In genomic region chr20:36135159-36135558, GRCh38 we compare ENCODE assay signal across 23 cellular contexts. TPM values are rescaled to one million over a fixed set of nuclear protein-coding genes. Genes with fewer than 3 reads are reported as not detected.
A peak's percentile ranks its signal among the peaks of the same experiment; 100 is the strongest.
DNase-seq lines count a peak whose midpoint lies in the region; ATAC-seq, FAIRE-seq and TF ChIP-seq lines count a peak whose summit lies in the region.
"Had no signal": no experiment of that assay in that cellular context is flagged by ENCODE, and none has a peak within 500 bp of the region (broad histone marks: within the 10 kb centered on the region; RNA-seq: fewer than 3 reads in every experiment).

No MANE protein-coding gene starts in this region.

- FAIRE-seq in K562 (lab: Jason Lieb, UNC) = no peak
- FAIRE-seq: A204.1, D721Med, G401.6, GM12891 had no signal

- no peaks in the 10 kb centered on the region for H3K9me1 ChIP-seq in K562 (ENCODE audit: control insufficient read depth, insufficient read depth, low read length)

- no peaks in the 10 kb centered on the region for H3K9me3 Mint-ChIP-seq in GM23338
- H3K9me3 Mint-ChIP-seq: CD4-positive, alpha-beta T cell; CD8-positive, alpha-beta T cell had no signal

- H3K27ac Mint-ChIP-seq in GM23338 = no peak overlapping the region
- H3K27ac Mint-ChIP-seq: CD4-positive, alpha-beta T cell; CD8-positive, alpha-beta T cell had no signal

- H3K79me2 ChIP-seq in GM23338 (replicated peaks; ENCODE audit: insufficient read depth) (no peaks in the 10 kb centered on the region), OCI-LY7 (ENCODE audit: insufficient read depth, low read depth, low read length) (no peaks in the 10 kb centered on the region), K562 (ENCODE audit: control insufficient read depth, insufficient read depth, low read length) (no peaks in the 10 kb centered on the region)

- no peak for ATAC-seq in GM23338
- no peak for ATAC-seq in K562
- ATAC-seq in HG03342 (IDR thresholded peaks at IDR 0.05; ENCODE audit: unreplicated experiment) = no peak
- no peak for ATAC-seq in GM18868 (IDR thresholded peaks at IDR 0.05; ENCODE audit: unreplicated experiment)
- ATAC-seq in HG03520 (IDR thresholded peaks at IDR 0.05; ENCODE audit: unreplicated experiment) = no peak
- ATAC-seq: CD8-positive, alpha-beta T cell had no signal

- no peak for TF ChIP-seq POLR2A in K562 (conservative IDR thresholded peaks at IDR 0.05)

- no peaks in the 10 kb centered on the region for H3K9me2 ChIP-seq in GM23338 (ENCODE audit: insufficient read depth)
- no peaks in the 10 kb centered on the region for H3K9me2 ChIP-seq in OCI-LY7 (ENCODE audit: insufficient read depth, low read length)

- H2AFZ ChIP-seq in GM23338 = 0 out of 2 replicates have a peak overlapping the region, but pooled peaks have one; percentile 14
- peak overlapping the region; percentile 64 for H2AFZ ChIP-seq in OCI-LY7 (ENCODE audit: low read length)
- no peak overlapping the region for H2AFZ ChIP-seq in K562 (ENCODE audit: low read depth, low read length)

- peaks cover 4% of the 10 kb centered on the region; the same call in 2 of the 3 replicates for H3K4me1 Mint-ChIP-seq in GM23338

- DNase-seq in GM23338 (ENCODE audit: low spot score) (no peak), OCI-LY7 (ENCODE audit: low spot score) (no peak), K562 (ENCODE audit: extremely low read depth in 1 of 4, low spot score in 3 of 4) (no peak), NCI-H345 treated with DMSO at 0.1 percent for 48 hours (lab: John Stamatoyannopoulos, UW; ENCODE audit: unreplicated experiment) (no peak)
- DNase-seq: 8988T; ACHN; BE2C; Caco-2; Calu3; CD4-positive, alpha-beta T cell; CD8-positive, alpha-beta T cell; DMS79 treated with DMSO at 0.1 percent for 48 hours; GF-D8 had no signal

- no peaks in the 10 kb centered on the region for H3K36me3 ChIP-seq in BLaER1
- no peaks in the 10 kb centered on the region for H3K36me3 ChIP-seq in GM23338 (ENCODE audit: insufficient read depth)
- no peaks in the 10 kb centered on the region for H3K36me3 ChIP-seq in OCI-LY7 (ENCODE audit: insufficient read depth, low read length)
- H3K36me3 ChIP-seq in K562 (ENCODE audit: control insufficient read depth, insufficient read depth, low read length) = no peaks in the 10 kb centered on the region
- H3K36me3 ChIP-seq: BE2C; BLaER1 treated with 17β-estradiol and CSF1 and Interleukin-3, amounts not matched to agents 10 nM and 100 nM had no signal

- no peaks in the 10 kb centered on the region for H4K20me1 ChIP-seq in BLaER1
- no peaks in the 10 kb centered on the region for H4K20me1 ChIP-seq in GM23338 (replicated peaks; ENCODE audit: insufficient read depth)
- H4K20me1 ChIP-seq in OCI-LY7 (ENCODE audit: insufficient read depth, low read length) = no peaks in the 10 kb centered on the region
- no peaks in the 10 kb centered on the region for H4K20me1 ChIP-seq in K562 (replicated peaks; ENCODE audit: control insufficient read depth, insufficient read depth, low read length)
- H4K20me1 ChIP-seq: BLaER1 treated with 17β-estradiol and CSF1 and Interleukin-3, amounts not matched to agents 10 nM and 100 nM had no signal

- peaks cover 5% of the 10 kb centered on the region for H3K27me3 Mint-ChIP-seq in GM23338 (ENCODE audit: insufficient read depth, low read depth, poor library complexity)
- H3K27me3 Mint-ChIP-seq: CD4-positive, alpha-beta T cell had no signal

- H3K9me3 ChIP-seq in BLaER1 = no peaks in the 10 kb centered on the region
- no peaks in the 10 kb centered on the region for H3K9me3 ChIP-seq in OCI-LY7 (ENCODE audit: low read length)
- no peaks in the 10 kb centered on the region for H3K9me3 ChIP-seq in K562 (replicated peaks; ENCODE audit: control insufficient read depth, insufficient read depth, low read depth, low read length)
- H3K9me3 ChIP-seq: BE2C; BLaER1 treated with 17β-estradiol and CSF1 and Interleukin-3, amounts not matched to agents 10 nM and 100 nM; Caco-2 had no signal

- 57% methylated on average over 6 of the region's 6 CpGs for WGBS in K562 (ENCODE audit: insufficient coverage, low coverage, missing lambda C conversion rate)

- H3K4me3 Mint-ChIP-seq in GM23338 = no peak overlapping the region
- H3K4me3 Mint-ChIP-seq: CD4-positive, alpha-beta T cell; CD8-positive, alpha-beta T cell had no signal

- no peak for TF ChIP-seq CTCF in GM23338 (conservative IDR thresholded peaks at IDR 0.05; ENCODE audit: low read depth in 2 of 2)
- no peak for TF ChIP-seq CTCF in OCI-LY7 (conservative IDR thresholded peaks at IDR 0.05; ENCODE audit: low read length)
- no peak for TF ChIP-seq CTCF in K562 (IDR thresholded peaks at IDR 0.05 in 2 of 3, conservative IDR thresholded peaks at IDR 0.05 in 1 of 3; ENCODE audit: insufficient read depth in 2 of 3, low read depth in 1 of 3, low read length in 3 of 3)

- peaks cover 59% of the 10 kb centered on the region for H3K4me1 ChIP-seq in BLaER1
- no peaks in the 10 kb centered on the region; the same call in 1 of the 2 replicates for H3K4me1 ChIP-seq in GM23338 (ENCODE audit: insufficient read depth)
- peaks cover 50% of the 10 kb centered on the region for H3K4me1 ChIP-seq in OCI-LY7 (ENCODE audit: insufficient read depth, low read length, poor library complexity, severe bottlenecking)
- H3K4me1 ChIP-seq in K562 (replicated peaks in 1 of 2; ENCODE audit: control insufficient read depth in 2 of 2, insufficient read depth in 2 of 2, low read length in 2 of 2) = peaks cover 0 to 4% of the 10 kb centered on the region in 2 experiments; a peak in 2 of 5 replicates
- H3K4me1 ChIP-seq: BE2C had no signal

- no peak overlapping the region for H3K27ac ChIP-seq in BLaER1
- H3K27ac ChIP-seq in GM23338 (ENCODE audit: low read depth) = no peak overlapping the region
- H3K27ac ChIP-seq in OCI-LY7 (ENCODE audit: low read depth, low read length, poor library complexity, severe bottlenecking) = no peak overlapping the region
- H3K27ac ChIP-seq in K562 (ENCODE audit: extremely low read depth, low read depth, low read length) = no peak overlapping the region
- H3K27ac ChIP-seq: BLaER1 treated with 17β-estradiol and CSF1 and Interleukin-3, amounts not matched to agents 10 nM and 100 nM; C4-2B had no signal

- H3K27me3 ChIP-seq in BLaER1 (no peaks in the 10 kb centered on the region), GM23338 (ENCODE audit: insufficient read depth) (no peaks in the 10 kb centered on the region), K562 (ENCODE audit: control insufficient read depth in 2 of 2, insufficient read depth in 2 of 2, low read length in 2 of 2) (no peaks in the 10 kb centered on the region)
- H3K27me3 ChIP-seq: BE2C; BLaER1 treated with 17β-estradiol and CSF1 and Interleukin-3, amounts not matched to agents 10 nM and 100 nM had no signal

- H3K36me3 Mint-ChIP-seq in GM23338 (ENCODE audit: low read depth) = no peaks in the 10 kb centered on the region
- H3K36me3 Mint-ChIP-seq: CD8-positive, alpha-beta T cell had no signal

- intact Hi-C loops in OCI-LY7 (cut with micrococcal nuclease; ENCODE audit: unreplicated experiment) (loop anchor here (5.0 kb wide), 1 partner anchor 83 kb away; no protein-coding TSS in a partner anchor), K562 (cut with micrococcal nuclease) (loop anchor here (5.0 kb wide), 1 partner anchor 38 kb away; no protein-coding TSS in a partner anchor)

- TF ChIP-seq EP300 in K562 (IDR thresholded peaks at IDR 0.05; ENCODE audit: low read length) = no peak

- CTCF ChIA-PET in OCI-LY7 (lab: Charles Lee; ENCODE audit: unreplicated experiment) = no interaction called here
- CTCF ChIA-PET in K562 (lab: Yijun Ruan, JAX; ENCODE audit: low intra/inter-chr PET ratio) = interaction anchor here (8.0 kb wide), 1 partner anchor 141 kb away, joined by 205 read pairs; no protein-coding TSS in a partner anchor

- H3K9ac ChIP-seq in BLaER1 = no peak overlapping the region
- H3K9ac ChIP-seq in K562 (ENCODE audit: insufficient read depth in 1 of 2, low read depth in 2 of 2, low read length in 2 of 2) = no peak overlapping the region
- H3K9ac ChIP-seq: BLaER1 treated with 17β-estradiol and CSF1 and Interleukin-3, amounts not matched to agents 10 nM and 100 nM had no signal

- BruUV-seq in OCI-LY7 (replicated peaks; lab: Mats Ljungman, UMichigan) (no TSS peak), K562 (replicated peaks; lab: Mats Ljungman, UMichigan) (no TSS peak)

- no peaks in the 10 kb centered on the region for H3F3A ChIP-seq in GM23338 (replicated peaks; ENCODE audit: low read depth)

- in situ Hi-C loops in K562 (cut with MboI) = loop anchor here (5.0 kb wide), 1 partner anchor 138 kb away; no protein-coding TSS in a partner anchor

- POLR2A ChIA-PET in OCI-LY7 (lab: Charles Lee) (no interaction called here), K562 (lab: Yijun Ruan, JAX) (no interaction called here)

- no peak for TF ChIP-seq RAD21 in K562 (CRISPR knock-in tag; conservative IDR thresholded peaks at IDR 0.05 in 1 of 2, IDR thresholded peaks at IDR 0.05 in 1 of 2)

- peak overlapping the region; percentile 33; the same call in 1 of the 2 replicates for H3K4me2 ChIP-seq in BLaER1
- no peak overlapping the region for H3K4me2 ChIP-seq in GM23338
- H3K4me2 ChIP-seq in OCI-LY7 (ENCODE audit: low read length) = no peak overlapping the region
- H3K4me2 ChIP-seq in K562 (ENCODE audit: insufficient read depth, low read length) = no peak overlapping the region

- H3K4me3 ChIP-seq in BLaER1 (no peak overlapping the region), GM23338 (no peak overlapping the region), OCI-LY7 (ENCODE audit: low read depth, low read length, poor library complexity, severe bottlenecking) (no peak overlapping the region), K562 (no peak overlapping the region)
- H3K4me3 ChIP-seq: BLaER1 treated with 17β-estradiol and CSF1 and Interleukin-3, amounts not matched to agents 10 nM and 100 nM had no signal

RNA-seq across cellular contexts. Expression of gene EPB41L1, which starts 19.4 kb away (rescaled TPM):
- total RNA-seq in GM23338 (2014; rRNA removed; shearing (Covaris generic)) = 33.1 and 48.7 TPM in 2 replicates
- polyA plus RNA-seq in GM23338 (2016; fragmentation: Nextera tagmentation; extraction: Ambion mirVana) (24.1 and 29.9 TPM in 2 replicates), K562 (2011; rRNA removed) (0.89 and 1.4 TPM in 2 replicates), K562 (2014; fragmentation: Illumina TruSeq; extraction: Trizol) (2.9 and 3.6 TPM in 2 replicates), K562 (2014; fragmentation: Nextera tagmentation; extraction: Ambion mirVana) (under 1 TPM; 0.11 to 0.31 TPM), K562 (2014; rRNA removed) (0.90 and 4.2 TPM in 2 replicates)
- total RNA-seq in OCI-LY7 (2014; rRNA removed; shearing (Covaris generic)) = 0.26 and 0.54 TPM in 2 replicates
- total RNA-seq in OCI-LY7 (2022) (1.4 and 1.6 TPM in 2 replicates), K562 (2014; rRNA removed) (1.3 TPM in 2 replicates), K562 (2014; rRNA removed; fragmentation: Illumina TruSeq; extraction: Trizol) (0.80 and 1.3 TPM in 2 replicates), K562 (2015; rRNA removed; fragmentation: Illumina TruSeq; extraction: Trizol) (0.90 and 2.5 TPM in 2 replicates), K562 (2021) (2.6 and 4.3 TPM in 2 replicates)
- total RNA-seq in K562 (2011; cell fraction: chromatin; rRNA removed; ENCODE audit: low replicate concordance) = 1.5 and 3.3 TPM in 2 replicates
- total RNA-seq in K562 (2011; cell fraction: nucleolus; rRNA removed) = 1.1 and 2.5 TPM in 2 replicates
- 0.61 and 0.95 TPM in 2 replicates for total RNA-seq in K562 (2011; cell fraction: nucleoplasm; rRNA removed)
- polyA plus RNA-seq in K562 (2011; cell fraction: cytosol; rRNA removed) = 0.94 and 2.4 TPM in 2 replicates
- 1.1 and 1.5 TPM in 2 replicates for polyA plus RNA-seq in K562 (2011; cell fraction: nucleus; rRNA removed)
- polyA plus RNA-seq in K562 (2012) = 2.0 and 4.1 TPM in 2 replicates
- polyA minus RNA-seq in K562 (2011; rRNA and poly(A)+ RNA removed) = 0.81 and 1.3 TPM in 2 replicates
- 1.3 and 1.5 TPM in 2 replicates for polyA minus RNA-seq in K562 (2011; cell fraction: cytosol; rRNA and poly(A)+ RNA removed)
- polyA minus RNA-seq in K562 (2011; cell fraction: nucleus; rRNA and poly(A)+ RNA removed) = 0.67 and 1.00 TPM in 2 replicates
